Comparison of ENCODE assay signal across 3 cellular contexts in the genomic region with DNA sequence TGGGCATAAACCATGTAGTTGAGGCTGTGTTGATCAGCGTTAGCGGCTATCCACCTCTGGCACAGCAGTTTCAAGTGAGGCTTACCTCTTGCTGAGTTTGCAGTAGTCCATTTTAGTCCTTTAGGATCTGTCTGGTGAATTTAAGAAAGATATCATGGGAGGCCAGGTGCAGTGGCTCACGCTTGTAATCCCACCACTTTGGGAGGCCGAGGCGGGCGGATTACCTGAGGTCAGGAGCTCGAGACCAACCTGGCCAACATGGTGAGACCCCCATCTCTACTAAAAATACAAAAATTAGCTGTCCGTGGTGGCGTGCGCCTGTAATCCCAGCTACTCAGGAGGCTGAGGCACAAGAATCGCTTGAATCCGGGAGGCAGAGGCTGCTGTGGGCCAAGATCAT. TPM values are rescaled to one million over a fixed set of nuclear protein-coding genes. Genes with fewer than 3 reads are reported as not detected.
"Had no signal": no experiment of that assay in that cellular context is flagged by ENCODE, and none has a peak within 500 bp of the region (broad histone marks: within the 10 kb centered on the region; RNA-seq: fewer than 3 reads in every experiment).

No MANE protein-coding gene starts in this region.

RNA-seq across cellular contexts. Expression of gene PHOSPHO1, which starts 45.4 kb away (rescaled TPM):
- total RNA-seq: transverse colon, vagina had no signal
- polyA plus RNA-seq: neural cell had no signal
